Comparison of ENCODE assay signal across 18 cellular contexts in the genomic region with DNA sequence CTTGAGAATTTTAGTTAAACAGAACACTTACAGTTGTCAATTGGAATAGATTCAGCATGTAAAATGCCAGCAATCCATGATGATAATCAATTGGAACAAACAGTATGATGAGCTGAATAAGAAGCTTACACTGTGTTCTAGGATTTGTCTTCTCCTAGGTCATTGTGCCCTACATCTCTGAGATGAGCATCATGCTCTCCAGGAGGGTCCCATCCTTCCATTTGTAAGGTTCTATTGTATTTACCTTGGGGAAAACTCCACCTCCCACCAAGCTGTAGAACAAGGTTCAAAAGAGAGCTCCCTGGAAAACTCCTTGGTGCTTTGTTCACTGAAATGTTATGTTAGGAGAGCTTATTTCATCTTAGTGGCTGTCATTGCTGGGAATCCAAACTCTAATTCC.
DNase-seq lines count a peak whose midpoint lies in the region; ATAC-seq, FAIRE-seq and TF ChIP-seq lines count a peak whose summit lies in the region.
"Had no signal": no experiment of that assay in that cellular context is flagged by ENCODE, and none has a peak within 500 bp of the region (broad histone marks: within the 10 kb centered on the region; RNA-seq: fewer than 3 reads in every experiment).

No MANE protein-coding gene starts in this region.

- no peak overlapping the region for H3K4me2 ChIP-seq in OCI-LY1 (ENCODE audit: low read length)
- no peak overlapping the region; a peak in 1 of 4 replicates for H3K4me2 ChIP-seq in H1 (ENCODE audit: insufficient read depth in 1 of 2, low read depth in 2 of 2, low read length in 2 of 2)
- H3K4me2 ChIP-seq in hepatocyte: no peak overlapping the region
- H3K4me2 ChIP-seq: A549, KMS-11 had no signal

- POLR2A ChIA-PET in H1 (lab: Charles Lee; ENCODE audit: partially characterized antibody): interaction anchor here (0.7 to 27.2 kb wide), 9 partner anchors 15 to 297 kb away, joined by 3 to 2035 read pairs (median 4); a partner anchor contains a TSS
- POLR2A ChIA-PET in CD4-positive, alpha-beta T cell (lab: Charles Lee): interaction anchor here (0.9 to 2.9 kb wide), 5 partner anchors 13 to 42 kb away, joined by 3 to 30 read pairs (median 5); a partner anchor contains a TSS

- no peaks in the 10 kb centered on the region for H3K9me3 ChIP-seq in OCI-LY1 (ENCODE audit: low read length)
- no peaks in the 10 kb centered on the region for H3K9me3 ChIP-seq in H1 (ENCODE audit: insufficient read depth in 2 of 2, low read depth in 1 of 2, low read length in 1 of 2)
- H3K9me3 ChIP-seq in stomach: no peaks in the 10 kb centered on the region
- H3K9me3 ChIP-seq in CD4-positive, alpha-beta T cell (ENCODE audit: control insufficient read depth, low read length): no peaks in the 10 kb centered on the region
- H3K9me3 ChIP-seq in hepatocyte (ENCODE audit: low read depth): no peaks in the 10 kb centered on the region
- H3K9me3 ChIP-seq: A549 had no signal

- H3K79me2 ChIP-seq in OCI-LY1 (ENCODE audit: insufficient read depth, low read length): no peaks in the 10 kb centered on the region
- H3K79me2 ChIP-seq in H1 (ENCODE audit: control insufficient read depth in 1 of 2, insufficient read depth in 2 of 2, low read length in 2 of 2): no peaks in the 10 kb centered on the region
- no peaks in the 10 kb centered on the region for H3K79me2 ChIP-seq in hepatocyte

- no peaks in the 10 kb centered on the region for H3K4me1 Mint-ChIP-seq in CD4-positive, alpha-beta T cell (ENCODE audit: low read depth)
- H3K4me1 Mint-ChIP-seq: CD4-positive, alpha-beta memory T cell had no signal

- no peaks in the 10 kb centered on the region; the same call in 1 of the 2 replicates for H3K23me2 ChIP-seq in H1 (ENCODE audit: low read depth, low read length)

- TF ChIP-seq EP300 in H1 (IDR thresholded peaks at IDR 0.05; ENCODE audit: borderline replicate concordance in 1 of 2, low read depth in 2 of 2, low read length in 2 of 2): no peak
- no peak for TF ChIP-seq EP300 in stomach (IDR thresholded peaks at IDR 0.05)

- H2AFZ ChIP-seq in OCI-LY1 (ENCODE audit: low read length) (peak overlapping the region; percentile 59; the same call in 1 of the 2 replicates), H1 (ENCODE audit: low read length) (peak overlapping the region; percentile 7; the same call in 1 of the 2 replicates), hepatocyte (no peak overlapping the region)

- no peaks in the 10 kb centered on the region for H4K20me1 ChIP-seq in OCI-LY1 (ENCODE audit: insufficient read depth, low read length)
- H4K20me1 ChIP-seq in H1 (replicated peaks in 1 of 2; ENCODE audit: control insufficient read depth in 1 of 2, insufficient read depth in 2 of 2, low read length in 2 of 2): no peaks in the 10 kb centered on the region
- no peaks in the 10 kb centered on the region for H4K20me1 ChIP-seq in hepatocyte (ENCODE audit: insufficient read depth, poor library complexity, severe bottlenecking)

- DNase-seq in H54 (ENCODE audit: insufficient read length, low spot score) (no peak), H1 (ENCODE audit: low read depth in 1 of 2, low spot score in 2 of 2) (no peak), stomach (no peak), NCI-H1436 (lab: John Stamatoyannopoulos, UW) (no peak), hepatocyte (ENCODE audit: low spot score) (no peak)
- DNase-seq in CD4-positive, alpha-beta T cell: no peak
- DNase-seq: AML-193; CD4-positive, alpha-beta memory T cell; DMS153; DMS79; GDM1; H9 had no signal

- H4K5ac ChIP-seq in H1 (ENCODE audit: insufficient read length, low read depth, low read length): no peak overlapping the region

- H3K27ac Mint-ChIP-seq in CD4-positive, alpha-beta T cell: no peak overlapping the region
- H3K27ac Mint-ChIP-seq: CD4-positive, alpha-beta memory T cell had no signal

- H3K4me1 ChIP-seq in OCI-LY1 (ENCODE audit: insufficient read depth, low read length, severe bottlenecking): peaks cover 10% of the 10 kb centered on the region
- H3K4me1 ChIP-seq in H1 (replicated peaks in 1 of 4; ENCODE audit: control insufficient read depth in 3 of 4, insufficient read depth in 4 of 4, low read length in 3 of 4): peaks cover 0 to 6% (median 2%) of the 10 kb centered on the region in 4 experiments; a peak in 2 of 7 replicates
- H3K4me1 ChIP-seq in stomach: no peaks in the 10 kb centered on the region
- H3K4me1 ChIP-seq in hepatocyte (ENCODE audit: insufficient read depth): no peaks in the 10 kb centered on the region
- H3K4me1 ChIP-seq: A549 had no signal

- no peak overlapping the region for H4K8ac ChIP-seq in H1 (ENCODE audit: extremely low read depth, insufficient read depth, low read length)

- no peak for TF ChIP-seq POLR2A in H54 (IDR thresholded peaks at IDR 0.05; ENCODE audit: low read depth, low read length)
- TF ChIP-seq POLR2A in H1 (IDR thresholded peaks at IDR 0.05; ENCODE audit: control extremely low read depth in 1 of 2, low read depth in 2 of 2, low read length in 2 of 2): no peak
- no peak for TF ChIP-seq POLR2A in stomach (IDR thresholded peaks at IDR 0.05)

- H2BK12ac ChIP-seq in H1 (ENCODE audit: low read depth, low read length): no peak overlapping the region

- no peak overlapping the region for H2AK5ac ChIP-seq in H1 (ENCODE audit: low read depth, low read length)

- H3K4me3 ChIP-seq in OCI-LY1 (ENCODE audit: low read depth, low read length, poor library complexity, severe bottlenecking) (no peak overlapping the region), H1 (ENCODE audit: extremely low read depth in 1 of 4, insufficient read depth in 2 of 4, low read depth in 3 of 4, low read length in 4 of 4) (no peak overlapping the region), stomach (no peak overlapping the region), hepatocyte (no peak overlapping the region)
- H3K4me3 ChIP-seq: A549 had no signal

- H3K79me1 ChIP-seq in H1 (ENCODE audit: low read depth, low read length): no peaks in the 10 kb centered on the region

- no peaks in the 10 kb centered on the region for H3F3A ChIP-seq in OCI-LY1 (ENCODE audit: insufficient read depth, low read length)

- H3K9ac ChIP-seq in OCI-LY1 (ENCODE audit: low read length) (peak overlapping the region; percentile 9; the same call in 1 of the 2 replicates), H1 (replicated peaks in 1 of 4; ENCODE audit: extremely low read depth in 1 of 4, low read depth in 3 of 4, low read length in 3 of 4) (no peak overlapping the region)
- H3K9ac ChIP-seq: KMS-11 had no signal

- H3K4ac ChIP-seq in H1 (replicated peaks; ENCODE audit: insufficient read length, low read depth, low read length): no peak overlapping the region

- no peak for ATAC-seq in CD4-positive, alpha-beta T cell (ENCODE audit: poor library complexity)
- ATAC-seq: A549 had no signal

- no peak for TF ChIP-seq RAD21 in H1 (IDR thresholded peaks at IDR 0.05 in 1 of 2, conservative IDR thresholded peaks at IDR 0.05 in 1 of 2; ENCODE audit: low read depth in 2 of 2, low read length in 2 of 2)

- no peak overlapping the region for H4K91ac ChIP-seq in H1 (replicated peaks; ENCODE audit: insufficient read length, low read length)

- no peaks in the 10 kb centered on the region for H3K36me3 ChIP-seq in OCI-LY1 (ENCODE audit: insufficient read depth, low read length)
- H3K36me3 ChIP-seq in H1 (ENCODE audit: control insufficient read depth in 2 of 4, insufficient read depth in 4 of 4, low read length in 3 of 4): no peaks in the 10 kb centered on the region
- no peaks in the 10 kb centered on the region for H3K36me3 ChIP-seq in stomach
- H3K36me3 ChIP-seq in hepatocyte (replicated peaks; ENCODE audit: insufficient read depth, low read depth): no peaks in the 10 kb centered on the region

- no peak overlapping the region for H2BK5ac ChIP-seq in H1 (ENCODE audit: low read depth, low read length)

- no peak overlapping the region for H2BK20ac ChIP-seq in H1 (ENCODE audit: low read length)

- H3K27ac ChIP-seq in OCI-LY1 (ENCODE audit: low read depth, low read length, poor library complexity, severe bottlenecking): no peak overlapping the region
- no peak overlapping the region for H3K27ac ChIP-seq in H1 (ENCODE audit: low read depth, low read length)
- H3K27ac ChIP-seq in stomach: no peak overlapping the region
- no peak overlapping the region for H3K27ac ChIP-seq in CD4-positive, alpha-beta T cell (ENCODE audit: low read depth, low read length)
- H3K27ac ChIP-seq in hepatocyte: no peak overlapping the region
- H3K27ac ChIP-seq: A549, C4-2B, KMS-11 had no signal

- TF ChIP-seq CTCF in OCI-LY1 (IDR thresholded peaks at IDR 0.05; ENCODE audit: low read length) (no peak), H1 (IDR thresholded peaks at IDR 0.05; ENCODE audit: control extremely low read depth in 1 of 3, insufficient read depth in 1 of 3, low read depth in 1 of 3, low read length in 3 of 3) (no peak), stomach (IDR thresholded peaks at IDR 0.05) (no peak), hepatocyte (IDR thresholded peaks at IDR 0.05; ENCODE audit: poor library complexity) (no peak)
- TF ChIP-seq CTCF in CD4-positive, alpha-beta T cell (IDR thresholded peaks at IDR 0.05): no peak

- no peak overlapping the region for H3K18ac ChIP-seq in H1 (ENCODE audit: extremely low read depth, low read length)

- no peak overlapping the region for H3K23ac ChIP-seq in H1 (ENCODE audit: insufficient read length)

- no peaks in the 10 kb centered on the region for H3K27me3 Mint-ChIP-seq in CD4-positive, alpha-beta T cell

- H3K36me3 Mint-ChIP-seq in CD4-positive, alpha-beta T cell (ENCODE audit: low read depth): no peaks in the 10 kb centered on the region
- H3K36me3 Mint-ChIP-seq: CD4-positive, alpha-beta memory T cell had no signal

- CTCF ChIA-PET in H1 (lab: Charles Lee; ENCODE audit: partially characterized antibody): interaction anchor here (1.2 to 1.4 kb wide), 2 partner anchors 22 to 56 kb away, joined by 3 to 4 read pairs; a partner anchor contains a TSS
- CTCF ChIA-PET in CD4-positive, alpha-beta T cell (lab: Charles Lee): interaction anchor here (1.0 to 1.1 kb wide), 3 partner anchors 11 to 27 kb away, joined by 3 read pairs; a partner anchor contains a TSS

- H2BK120ac ChIP-seq in H1 (replicated peaks; ENCODE audit: low read depth, low read length): no peak overlapping the region

- no peaks in the 10 kb centered on the region for H3K27me3 ChIP-seq in OCI-LY1 (ENCODE audit: insufficient read depth, low read length)
- H3K27me3 ChIP-seq in H1 (replicated peaks in 1 of 4; ENCODE audit: control insufficient read depth in 3 of 4, extremely low read depth in 1 of 4, insufficient read depth in 3 of 4, low read length in 3 of 4): no peaks in the 10 kb centered on the region
- H3K27me3 ChIP-seq in stomach: no peaks in the 10 kb centered on the region
- H3K27me3 ChIP-seq in CD4-positive, alpha-beta T cell (ENCODE audit: control insufficient read depth, insufficient read depth, low read length): no peaks in the 10 kb centered on the region
- H3K27me3 ChIP-seq in hepatocyte: no peaks in the 10 kb centered on the region

- FAIRE-seq in H54 (lab: Jason Lieb, UNC) (peak; percentile 45), H1 (lab: Jason Lieb, UNC) (peak; percentile 42)
- FAIRE-seq: A549, GM12892, GM18507 had no signal

- H3K9me3 Mint-ChIP-seq in CD4-positive, alpha-beta T cell: no peaks in the 10 kb centered on the region
- H3K9me3 Mint-ChIP-seq: CD4-positive, alpha-beta memory T cell; H9 had no signal

- H3K4me3 Mint-ChIP-seq in CD4-positive, alpha-beta T cell: no peak overlapping the region
- H3K4me3 Mint-ChIP-seq: CD4-positive, alpha-beta memory T cell; H9 had no signal

- H3K9me2 ChIP-seq in OCI-LY1 (ENCODE audit: low read depth, low read length) (no peaks in the 10 kb centered on the region), hepatocyte (replicated peaks; ENCODE audit: insufficient read depth) (no peaks in the 10 kb centered on the region)

- no peak overlapping the region for H3K56ac ChIP-seq in H1 (replicated peaks; ENCODE audit: insufficient read length, low read depth, low read length)

- intact Hi-C loops in stomach (cut with DNase I; ENCODE audit: low total_unique reads): no loop called here
- intact Hi-C loops in CD4-positive, alpha-beta T cell (cut with DNase I, micrococcal nuclease): no loop called here

- no peak overlapping the region for H3K14ac ChIP-seq in H1 (ENCODE audit: insufficient read length)

- H2BK15ac ChIP-seq in H1 (ENCODE audit: low read length): no peak overlapping the region
